ENCODE assay signal across 1 cellular context in the genomic region with DNA sequence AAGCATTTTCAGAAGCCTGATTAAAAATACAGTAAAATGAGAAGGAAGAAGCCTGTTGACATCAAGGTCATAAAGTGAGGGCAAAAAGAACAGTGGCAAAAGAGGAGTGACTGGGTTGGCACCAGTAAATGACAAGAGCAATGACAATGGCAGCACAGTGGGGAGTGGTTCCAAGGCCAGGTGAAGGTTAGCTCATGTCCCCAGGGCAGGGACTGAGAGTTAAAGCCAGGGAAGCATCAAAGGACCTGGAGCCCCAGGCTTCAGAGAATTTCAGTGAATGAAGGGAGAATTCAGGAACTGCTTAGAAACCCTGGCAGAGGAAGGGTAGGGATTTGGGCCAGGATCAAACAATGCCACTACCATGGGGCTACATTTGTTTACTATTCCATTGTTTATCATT.
TF ChIP-seq lines count a peak whose summit lies in the region.

No MANE protein-coding gene starts in this region.

TF ChIP-seq in GM23338, 12 proteins besides CTCF, POLR2A, EP300 and RAD21 (continued from another document):
- TF ChIP-seq ZNF462 (CRISPR knock-in tag; IDR thresholded peaks at IDR 0.05) = no peak
- TF ChIP-seq, protein P1, sequence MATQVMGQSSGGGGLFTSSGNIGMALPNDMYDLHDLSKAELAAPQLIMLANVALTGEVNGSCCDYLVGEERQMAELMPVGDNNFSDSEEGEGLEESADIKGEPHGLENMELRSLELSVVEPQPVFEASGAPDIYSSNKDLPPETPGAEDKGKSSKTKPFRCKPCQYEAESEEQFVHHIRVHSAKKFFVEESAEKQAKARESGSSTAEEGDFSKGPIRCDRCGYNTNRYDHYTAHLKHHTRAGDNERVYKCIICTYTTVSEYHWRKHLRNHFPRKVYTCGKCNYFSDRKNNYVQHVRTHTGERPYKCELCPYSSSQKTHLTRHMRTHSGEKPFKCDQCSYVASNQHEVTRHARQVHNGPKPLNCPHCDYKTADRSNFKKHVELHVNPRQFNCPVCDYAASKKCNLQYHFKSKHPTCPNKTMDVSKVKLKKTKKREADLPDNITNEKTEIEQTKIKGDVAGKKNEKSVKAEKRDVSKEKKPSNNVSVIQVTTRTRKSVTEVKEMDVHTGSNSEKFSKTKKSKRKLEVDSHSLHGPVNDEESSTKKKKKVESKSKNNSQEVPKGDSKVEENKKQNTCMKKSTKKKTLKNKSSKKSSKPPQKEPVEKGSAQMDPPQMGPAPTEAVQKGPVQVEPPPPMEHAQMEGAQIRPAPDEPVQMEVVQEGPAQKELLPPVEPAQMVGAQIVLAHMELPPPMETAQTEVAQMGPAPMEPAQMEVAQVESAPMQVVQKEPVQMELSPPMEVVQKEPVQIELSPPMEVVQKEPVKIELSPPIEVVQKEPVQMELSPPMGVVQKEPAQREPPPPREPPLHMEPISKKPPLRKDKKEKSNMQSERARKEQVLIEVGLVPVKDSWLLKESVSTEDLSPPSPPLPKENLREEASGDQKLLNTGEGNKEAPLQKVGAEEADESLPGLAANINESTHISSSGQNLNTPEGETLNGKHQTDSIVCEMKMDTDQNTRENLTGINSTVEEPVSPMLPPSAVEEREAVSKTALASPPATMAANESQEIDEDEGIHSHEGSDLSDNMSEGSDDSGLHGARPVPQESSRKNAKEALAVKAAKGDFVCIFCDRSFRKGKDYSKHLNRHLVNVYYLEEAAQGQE (IDR thresholded peaks at IDR 0.05; ENCODE audit: unreplicated experiment) = no peak
